In genomic region chr2:98483257-98483861, GRCh38 we compare ENCODE assay signal across 9 cellular contexts. TPM values are rescaled to one million over a fixed set of nuclear protein-coding genes. Genes with fewer than 3 reads are reported as not detected.
DNase-seq lines count a peak whose midpoint lies in the region; ATAC-seq lines count a peak whose summit lies in the region.
"Had no signal": no experiment of that assay in that cellular context is flagged by ENCODE, and none has a peak within 500 bp of the region (broad histone marks: within the 10 kb centered on the region; RNA-seq: fewer than 3 reads in every experiment).

No MANE protein-coding gene starts in this region.

- DNase-seq in activated CD4-positive, alpha-beta T cell treated with anti-CD3 and anti-CD28 coated beads, Interleukin-2, amount 10 ng/mL, durations not matched to agents 7 days and 5 days = peak; percentile 46
- no peak for DNase-seq in activated CD4-positive, alpha-beta T cell treated with anti-CD3 and anti-CD28 coated beads, Interleukin-2, amount 50 U/mL, for 1 hour
- peak; percentile 53 for DNase-seq in stimulated activated naive B cell treated with anti-CD40 and anti-IgM and Interleukin-4, amounts not matched to agents 10 μg/mL and 1 μg/mL and 100 μg/mL, for 72 hours
- no peak for DNase-seq in mesenchymal stem cell
- no peak for DNase-seq in NCI-H774 (lab: John Stamatoyannopoulos, UW)
- no peak for DNase-seq in NCI-H2081 treated with DMSO at 0.1 percent for 48 hours (lab: John Stamatoyannopoulos, UW)
- DNase-seq: nephron progenitor cell had no signal

- peaks cover 97% of the 10 kb centered on the region for H3K4me1 Mint-ChIP-seq in activated CD4-positive, alpha-beta T cell treated with anti-CD3 and anti-CD28 coated beads, Interleukin-2, amount 10 ng/mL, durations not matched to agents 7 days and 5 days
- peaks cover 89% of the 10 kb centered on the region for H3K4me1 Mint-ChIP-seq in T-helper 1 cell treated with Interleukin-12 subunit alpha and Interleukin-12 subunit beta and Interleukin-4 antibody, amounts not matched to agents 30 μg/mL and 1 μg/mL, for 36 hours (ENCODE audit: low read depth)
- H3K4me1 Mint-ChIP-seq in stimulated activated naive B cell treated with anti-CD40 and anti-IgM and Interleukin-4, amounts not matched to agents 10 μg/mL and 1 μg/mL and 100 μg/mL, for 72 hours = peaks cover 68 to 84% of the 10 kb centered on the region in 2 donors

- H3K36me3 ChIP-seq in mesenchymal stem cell (ENCODE audit: control insufficient read depth in 1 of 2, insufficient read depth in 2 of 2, low read depth in 1 of 2, low read length in 2 of 2) = no peaks in the 10 kb centered on the region

- peak; percentile 67 for ATAC-seq in HG02852 (IDR thresholded peaks at IDR 0.05; ENCODE audit: unreplicated experiment)
- peak; percentile 85 to 86 for ATAC-seq in stimulated activated naive B cell treated with anti-CD40 and anti-IgM and Interleukin-4, amounts not matched to agents 10 μg/mL and 1 μg/mL and 100 μg/mL, for 72 hours (replicated peaks)

- no peak overlapping the region for H2AFZ ChIP-seq in mesenchymal stem cell (ENCODE audit: low read depth, low read length)

- POLR2A ChIA-PET in activated CD4-positive, alpha-beta T cell treated with anti-CD3 and anti-CD28 coated beads, Interleukin-2, amount 10 ng/mL, durations not matched to agents 7 days and 5 days (lab: Charles Lee) = interaction anchor here (0.8 kb wide), 1 partner anchor 19 kb away, joined by 3 read pairs; no protein-coding TSS in a partner anchor

- 95% methylated on average over 6 of the region's 6 CpGs for WGBS in mesenchymal stem cell

- H3K79me1 ChIP-seq in mesenchymal stem cell (replicated peaks; ENCODE audit: low read length, poor library complexity, severe bottlenecking) = peaks cover 58% of the 10 kb centered on the region

- H3K4me3 Mint-ChIP-seq in activated CD4-positive, alpha-beta T cell treated with anti-CD3 and anti-CD28 coated beads, Interleukin-2, amount 10 ng/mL, durations not matched to agents 7 days and 5 days = peak overlapping the region; percentile 41
- H3K4me3 Mint-ChIP-seq in T-helper 1 cell treated with Interleukin-12 subunit alpha and Interleukin-12 subunit beta and Interleukin-4 antibody, amounts not matched to agents 30 μg/mL and 1 μg/mL, for 36 hours = peak overlapping the region; percentile 63
- peak overlapping the region; percentile 0 to 1 for H3K4me3 Mint-ChIP-seq in stimulated activated naive B cell treated with anti-CD40 and anti-IgM and Interleukin-4, amounts not matched to agents 10 μg/mL and 1 μg/mL and 100 μg/mL, for 72 hours
- H3K4me3 Mint-ChIP-seq: nephron progenitor cell had no signal

- no peaks in the 10 kb centered on the region for H3K27me3 Mint-ChIP-seq in activated CD4-positive, alpha-beta T cell treated with anti-CD3 and anti-CD28 coated beads, Interleukin-2, amount 10 ng/mL, durations not matched to agents 7 days and 5 days
- no peaks in the 10 kb centered on the region for H3K27me3 Mint-ChIP-seq in T-helper 1 cell treated with Interleukin-12 subunit alpha and Interleukin-12 subunit beta and Interleukin-4 antibody, amounts not matched to agents 30 μg/mL and 1 μg/mL, for 36 hours (ENCODE audit: low read depth)
- no peaks in the 10 kb centered on the region for H3K27me3 Mint-ChIP-seq in stimulated activated naive B cell treated with anti-CD40 and anti-IgM and Interleukin-4, amounts not matched to agents 10 μg/mL and 1 μg/mL and 100 μg/mL, for 72 hours

- no peak overlapping the region for H3K9ac ChIP-seq in mesenchymal stem cell (ENCODE audit: low read length)

- no peak overlapping the region for H2BK5ac ChIP-seq in mesenchymal stem cell (ENCODE audit: low read depth, low read length, poor library complexity, severe bottlenecking)

- no peak overlapping the region for H3K4ac ChIP-seq in mesenchymal stem cell (ENCODE audit: low read depth in 1 of 2, low read length in 2 of 2)

- H2AK5ac ChIP-seq in mesenchymal stem cell (ENCODE audit: low read length, severe bottlenecking) = no peak overlapping the region

- H4K91ac ChIP-seq in mesenchymal stem cell (ENCODE audit: low read length) = no peak overlapping the region

- H2BK120ac ChIP-seq in mesenchymal stem cell (ENCODE audit: low read depth, low read length) = no peak overlapping the region

- H3K27me3 ChIP-seq in mesenchymal stem cell (ENCODE audit: control insufficient read depth in 1 of 2, insufficient read depth in 1 of 2, low read length in 2 of 2) = peaks cover 0 to 2% of the 10 kb centered on the region in 2 experiments

- H3K9me3 ChIP-seq in mesenchymal stem cell (ENCODE audit: control insufficient read depth, low read length) = no peaks in the 10 kb centered on the region

- no peak overlapping the region for H2BK12ac ChIP-seq in mesenchymal stem cell (ENCODE audit: low read length in 2 of 2)

- H3K18ac ChIP-seq in mesenchymal stem cell (ENCODE audit: low read depth in 1 of 2, low read length in 2 of 2) = no peak overlapping the region

- H3K4me1 ChIP-seq in mesenchymal stem cell (ENCODE audit: control insufficient read depth, insufficient read depth, low read depth, low read length) = peaks cover 18% of the 10 kb centered on the region

- H3K27ac ChIP-seq in mesenchymal stem cell (ENCODE audit: low read length, poor library complexity, severe bottlenecking) = no peak overlapping the region

- no peaks in the 10 kb centered on the region for H3K9me3 Mint-ChIP-seq in activated CD4-positive, alpha-beta T cell treated with anti-CD3 and anti-CD28 coated beads, Interleukin-2, amount 10 ng/mL, durations not matched to agents 7 days and 5 days
- no peaks in the 10 kb centered on the region for H3K9me3 Mint-ChIP-seq in T-helper 1 cell treated with Interleukin-12 subunit alpha and Interleukin-12 subunit beta and Interleukin-4 antibody, amounts not matched to agents 30 μg/mL and 1 μg/mL, for 36 hours
- H3K9me3 Mint-ChIP-seq in stimulated activated naive B cell treated with anti-CD40 and anti-IgM and Interleukin-4, amounts not matched to agents 10 μg/mL and 1 μg/mL and 100 μg/mL, for 72 hours = no peaks in the 10 kb centered on the region
- H3K9me3 Mint-ChIP-seq: nephron progenitor cell had no signal

- no peak overlapping the region for H2BK15ac ChIP-seq in mesenchymal stem cell (ENCODE audit: low read depth, poor library complexity, severe bottlenecking)

- H3K36me3 Mint-ChIP-seq in activated CD4-positive, alpha-beta T cell treated with anti-CD3 and anti-CD28 coated beads, Interleukin-2, amount 10 ng/mL, durations not matched to agents 7 days and 5 days (ENCODE audit: low read depth) = peaks cover 57% of the 10 kb centered on the region
- H3K36me3 Mint-ChIP-seq in T-helper 1 cell treated with Interleukin-12 subunit alpha and Interleukin-12 subunit beta and Interleukin-4 antibody, amounts not matched to agents 30 μg/mL and 1 μg/mL, for 36 hours (ENCODE audit: low read depth) = peaks cover 21% of the 10 kb centered on the region
- peaks cover 2 to 4% of the 10 kb centered on the region in 2 donors for H3K36me3 Mint-ChIP-seq in stimulated activated naive B cell treated with anti-CD40 and anti-IgM and Interleukin-4, amounts not matched to agents 10 μg/mL and 1 μg/mL and 100 μg/mL, for 72 hours

- H3K4me3 ChIP-seq in mesenchymal stem cell (ENCODE audit: insufficient read depth in 1 of 2, low read depth in 1 of 2, low read length in 2 of 2) = no peak overlapping the region

- H3K27ac Mint-ChIP-seq in activated CD4-positive, alpha-beta T cell treated with anti-CD3 and anti-CD28 coated beads, Interleukin-2, amount 10 ng/mL, durations not matched to agents 7 days and 5 days = peak overlapping the region; percentile 80
- H3K27ac Mint-ChIP-seq in T-helper 1 cell treated with Interleukin-12 subunit alpha and Interleukin-12 subunit beta and Interleukin-4 antibody, amounts not matched to agents 30 μg/mL and 1 μg/mL, for 36 hours = peak overlapping the region; percentile 67
- peak overlapping the region; percentile 72 for H3K27ac Mint-ChIP-seq in stimulated activated naive B cell treated with anti-CD40 and anti-IgM and Interleukin-4, amounts not matched to agents 10 μg/mL and 1 μg/mL and 100 μg/mL, for 72 hours
- H3K27ac Mint-ChIP-seq: nephron progenitor cell had no signal

- H3K4me2 ChIP-seq in mesenchymal stem cell (ENCODE audit: low read length, poor library complexity, severe bottlenecking) = no peak overlapping the region

- no peak overlapping the region for H4K8ac ChIP-seq in mesenchymal stem cell (ENCODE audit: low read length)

- no peak overlapping the region for H3K23ac ChIP-seq in mesenchymal stem cell (ENCODE audit: low read length in 2 of 2)

- CTCF ChIA-PET in activated CD4-positive, alpha-beta T cell treated with anti-CD3 and anti-CD28 coated beads, Interleukin-2, amount 10 ng/mL, durations not matched to agents 7 days and 5 days (lab: Charles Lee) = interaction anchor here (1.0 to 1.9 kb wide), 3 partner anchors 11 to 20 kb away, joined by 3 to 5 read pairs (median 3); no protein-coding TSS in a partner anchor

- no peak overlapping the region for H3K14ac ChIP-seq in mesenchymal stem cell (ENCODE audit: low read length in 2 of 2)

RNA-seq across cellular contexts. Expression of gene INPP4A, which starts 38.7 kb away (rescaled TPM):
- total RNA-seq in activated CD4-positive, alpha-beta T cell treated with anti-CD3 and anti-CD28 coated beads, Interleukin-2, amount 10 ng/mL, durations not matched to agents 7 days and 5 days = 100 to 1,000 TPM; 140 to 165 TPM
- 8.0 TPM for polyA plus RNA-seq in mesenchymal stem cell (2013, experiment 1 of 2)
- polyA plus RNA-seq in mesenchymal stem cell (2013, experiment 2 of 2) = 7.8 TPM

Comparison
In these comparisons a context has a peak if more than half of its experiments do, and no peak if none do; other contexts are left out.
1. DNase-seq: peak in activated CD4-positive, alpha-beta T cell treated with anti-CD3 and anti-CD28 coated beads, Interleukin-2, amount 10 ng/mL, durations not matched to agents 7 days and 5 days (single experiment) and stimulated activated naive B cell treated with anti-CD40 and anti-IgM and Interleukin-4, amounts not matched to agents 10 μg/mL and 1 μg/mL and 100 μg/mL, for 72 hours (single experiment); none in activated CD4-positive, alpha-beta T cell treated with anti-CD3 and anti-CD28 coated beads, Interleukin-2, amount 50 U/mL, for 1 hour (single experiment), mesenchymal stem cell (single experiment), NCI-H774 (single experiment) and NCI-H2081 treated with DMSO at 0.1 percent for 48 hours (single experiment).
2. H3K4me3 Mint-ChIP-seq: peak in every context shown above with its lines; median percentile 63 in T-helper 1 cell treated with Interleukin-12 subunit alpha and Interleukin-12 subunit beta and Interleukin-4 antibody, amounts not matched to agents 30 μg/mL and 1 μg/mL, for 36 hours; 41 in activated CD4-positive, alpha-beta T cell treated with anti-CD3 and anti-CD28 coated beads, Interleukin-2, amount 10 ng/mL, durations not matched to agents 7 days and 5 days; 0 in stimulated activated naive B cell treated with anti-CD40 and anti-IgM and Interleukin-4, amounts not matched to agents 10 μg/mL and 1 μg/mL and 100 μg/mL, for 72 hours.
3. Peak in every context shown above with its lines, with median percentiles within 50 percentile points of each other: H3K27ac Mint-ChIP-seq.